In the genomic region with DNA sequence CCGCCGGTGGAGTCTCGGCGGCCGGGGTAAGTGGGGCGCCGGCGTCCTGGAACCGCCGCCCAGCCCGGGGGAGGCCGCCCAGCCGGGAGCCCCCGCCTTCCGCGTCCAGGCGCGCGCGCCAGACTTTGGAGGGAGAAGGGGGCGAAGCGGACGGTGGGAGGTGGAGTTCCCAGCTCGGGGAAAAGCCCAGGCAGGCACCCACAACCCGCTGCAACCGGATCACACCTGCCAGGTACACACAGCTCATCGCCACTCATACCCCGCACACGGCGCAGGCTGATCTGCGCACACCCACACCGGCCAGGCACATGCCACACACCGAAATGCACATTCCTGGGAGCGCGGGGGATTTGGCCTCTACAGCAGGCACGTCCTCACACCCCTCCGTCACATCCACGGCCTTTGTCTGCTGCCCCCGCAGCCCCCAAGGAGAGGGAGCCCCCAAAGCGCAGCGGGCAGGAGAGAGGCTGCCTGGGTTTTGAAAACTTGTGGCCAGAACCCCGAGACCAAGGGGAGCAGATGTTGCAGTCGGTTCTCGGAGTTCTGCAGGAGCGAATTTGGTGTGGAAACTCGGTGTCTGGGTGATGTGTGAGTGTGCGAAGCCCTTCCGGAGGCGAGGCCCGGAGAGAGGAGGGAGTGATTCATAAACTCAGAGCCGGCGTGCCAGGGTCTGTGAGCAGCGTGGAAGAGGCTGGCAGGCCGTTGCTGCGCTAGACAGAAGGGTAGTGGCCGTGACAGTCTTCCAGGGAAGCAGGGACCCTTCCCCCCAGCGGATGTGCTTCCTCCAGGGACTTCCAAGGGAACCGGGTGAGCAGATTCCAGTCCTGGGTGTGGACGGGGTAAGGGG, we compare ENCODE assay signal across 9 cellular contexts. TPM values are rescaled to one million over a fixed set of nuclear protein-coding genes. Genes with fewer than 3 reads are reported as not detected.
DNase-seq lines count a peak whose midpoint lies in the region; ATAC-seq, FAIRE-seq and TF ChIP-seq lines count a peak whose summit lies in the region.
"Had no signal": no experiment of that assay in that cellular context is flagged by ENCODE, and none has a peak within 500 bp of the region (broad histone marks: within the 10 kb centered on the region; RNA-seq: fewer than 3 reads in every experiment).

No MANE protein-coding gene starts in this region.

- no peak for FAIRE-seq in pancreas (lab: Jason Lieb, UNC)
- FAIRE-seq: GM18507 had no signal

- H3K27ac Mint-ChIP-seq in activated T-helper 17 cell treated with anti-CD3 and anti-CD28 coated beads, Interleukin-2, amount 50 U/mL, for 72 hours: no peak overlapping the region
- H3K27ac Mint-ChIP-seq in glutamatergic neuron (ENCODE audit: unreplicated experiment): peak overlapping the region; percentile 33

- H3K36me3 Mint-ChIP-seq in activated T-helper 17 cell treated with anti-CD3 and anti-CD28 coated beads, Interleukin-2, amount 50 U/mL, for 72 hours (ENCODE audit: low read depth): no peaks in the 10 kb centered on the region
- peaks cover 4% of the 10 kb centered on the region for H3K36me3 Mint-ChIP-seq in glutamatergic neuron (ENCODE audit: unreplicated experiment)

- peak; percentile 78 for ATAC-seq in activated T-helper 17 cell treated with anti-CD3 and anti-CD28 coated beads, Interleukin-2, amount 50 U/mL, for 72 hours (replicated peaks)
- peak; percentile 36 to 67 (median 60) for ATAC-seq in pancreas

- no peaks in the 10 kb centered on the region for H3K4me1 Mint-ChIP-seq in activated T-helper 17 cell treated with anti-CD3 and anti-CD28 coated beads, Interleukin-2, amount 50 U/mL, for 72 hours
- H3K4me1 Mint-ChIP-seq in glutamatergic neuron (ENCODE audit: low read depth, unreplicated experiment): peaks cover 4% of the 10 kb centered on the region

- peak overlapping the region; percentile 70 for H3K4me3 Mint-ChIP-seq in activated T-helper 17 cell treated with anti-CD3 and anti-CD28 coated beads, Interleukin-2, amount 50 U/mL, for 72 hours
- peak overlapping the region; percentile 86 for H3K4me3 Mint-ChIP-seq in glutamatergic neuron (ENCODE audit: unreplicated experiment)

- peak overlapping the region; percentile 92 for H3K4me3 ChIP-seq in MG63
- H3K4me3 ChIP-seq in pancreas: peak overlapping the region; percentile 15 to 56 (median 40)

- peak overlapping the region; percentile 26 to 76 (median 68) for H3K27ac ChIP-seq in pancreas

- H3K9me3 ChIP-seq in MG63 (no peaks in the 10 kb centered on the region), pancreas (no peaks in the 10 kb centered on the region)

- TF ChIP-seq CTCF in glutamatergic neuron (IDR thresholded peaks at IDR 0.05; ENCODE audit: partially characterized antibody, unreplicated experiment) (no peak), pancreas (IDR thresholded peaks at IDR 0.05) (no peak)

- no peaks in the 10 kb centered on the region for H3K4me1 ChIP-seq in pancreas

- intact Hi-C loops in pancreas (cut with DNase I): no loop called here

- H3K27me3 ChIP-seq in MG63 (no peaks in the 10 kb centered on the region), pancreas (no peaks in the 10 kb centered on the region)

- no peaks in the 10 kb centered on the region for H3K9me3 Mint-ChIP-seq in activated T-helper 17 cell treated with anti-CD3 and anti-CD28 coated beads, Interleukin-2, amount 50 U/mL, for 72 hours
- H3K9me3 Mint-ChIP-seq in glutamatergic neuron (ENCODE audit: unreplicated experiment): peaks cover 4% of the 10 kb centered on the region

- peak; percentile 84 for DNase-seq in AG08396 (ENCODE audit: low spot score)
- peak; percentile 84 for DNase-seq in MG63
- peak; percentile 33 for DNase-seq in glutamatergic neuron
- DNase-seq in pancreas: no peak
- DNase-seq in NK-92 (lab: John Stamatoyannopoulos, UW; ENCODE audit: unreplicated experiment): no peak
- no peak for DNase-seq in NCI-H1092 treated with DMSO at 0.1 percent for 48 hours (lab: John Stamatoyannopoulos, UW)
- no peak for DNase-seq in iPS-NIHi7 (ENCODE audit: extremely low spot score)

- peaks cover 40% of the 10 kb centered on the region for H3K36me3 ChIP-seq in MG63
- H3K36me3 ChIP-seq in pancreas: no peaks in the 10 kb centered on the region

- WGBS in pancreas, 2 donors: 10 to 11% methylated on average over 58 to 59 of the region's 59 CpGs

- H3K27me3 Mint-ChIP-seq in activated T-helper 17 cell treated with anti-CD3 and anti-CD28 coated beads, Interleukin-2, amount 50 U/mL, for 72 hours: peaks cover 36% of the 10 kb centered on the region
- H3K27me3 Mint-ChIP-seq in glutamatergic neuron (ENCODE audit: unreplicated experiment): peaks cover 28% of the 10 kb centered on the region

RNA-seq across cellular contexts. Expression of a gene that starts 0.7 kb away (rescaled TPM):
- total RNA-seq in MG63 (2014; rRNA removed; shearing (Covaris generic); ENCODE audit: low replicate concordance): 14.6 and 21.7 TPM in 2 replicates
- total RNA-seq in activated T-helper 17 cell treated with anti-CD3 and anti-CD28 coated beads, Interleukin-2, amount 50 U/mL, for 72 hours: under 1 TPM in 1 of 2 donors, not detected in 1; 0.19 TPM
- total RNA-seq in glutamatergic neuron (ENCODE audit: unreplicated experiment): 0.83 TPM
- 10 to 100 TPM in 1 of 6 donors, 1 to 10 TPM in 5; 3.1 to 10.8 (median 3.8) TPM for total RNA-seq in pancreas
- 1 to 10 TPM; 3.3 to 3.6 TPM for polyA plus RNA-seq in pancreas

Comparison
In these comparisons a context has a peak if more than half of its experiments do, and no peak if none do; other contexts are left out.
1. DNase-seq: peak in AG08396 (single experiment), MG63 (single experiment) and glutamatergic neuron (single experiment); none in pancreas (0 of 6), NK-92 (single experiment), NCI-H1092 treated with DMSO at 0.1 percent for 48 hours (single experiment) and iPS-NIHi7 (single experiment).